Comparison of ENCODE assay signal across 27 cellular contexts in the genomic region with DNA sequence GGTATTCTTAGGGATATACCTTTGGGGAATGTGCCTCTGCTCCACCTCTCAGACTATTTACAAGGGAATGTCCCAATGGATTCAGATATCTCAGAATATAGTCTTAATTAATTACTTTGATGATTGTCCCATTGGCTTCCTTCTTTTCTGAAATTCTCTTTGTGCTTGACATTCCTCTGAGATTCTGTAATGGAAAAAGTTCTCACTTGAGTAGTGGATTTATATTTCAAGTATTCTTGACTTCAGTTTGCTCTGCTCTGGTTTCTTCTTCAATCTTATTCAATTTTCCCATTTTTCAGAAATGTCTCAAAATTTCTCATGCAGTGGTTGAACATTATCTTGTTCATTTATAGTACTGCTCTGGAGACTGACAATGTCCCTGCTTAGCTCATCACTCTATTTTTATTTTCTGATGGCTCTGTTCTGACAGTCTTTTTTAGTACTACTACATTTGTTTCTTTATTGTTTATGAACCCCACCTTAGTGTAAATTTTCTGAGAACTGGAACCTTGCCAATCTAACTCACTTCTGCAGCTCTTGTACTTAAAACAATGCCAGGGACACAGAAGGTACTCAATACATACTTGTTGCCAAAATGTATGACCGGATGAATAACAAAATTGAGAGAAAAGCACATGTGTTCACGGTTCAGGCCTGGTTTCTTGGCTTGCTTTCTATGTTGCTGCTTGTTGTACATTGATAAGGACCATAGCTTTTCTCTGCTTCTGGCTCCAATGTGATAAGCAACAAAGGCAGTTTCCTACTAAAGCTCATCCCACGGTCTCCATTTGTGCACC.
DNase-seq lines count a peak whose midpoint lies in the region; ATAC-seq, FAIRE-seq and TF ChIP-seq lines count a peak whose summit lies in the region.
"Had no signal": no experiment of that assay in that cellular context is flagged by ENCODE, and none has a peak within 500 bp of the region (broad histone marks: within the 10 kb centered on the region; RNA-seq: fewer than 3 reads in every experiment).

No MANE protein-coding gene starts in this region.

- POLR2A ChIA-PET in K562 (lab: Yijun Ruan, JAX): no interaction called here

- no peak for FAIRE-seq in K562 (lab: Jason Lieb, UNC)
- FAIRE-seq: GM12878, TTC549 had no signal

- no peak for TF ChIP-seq EP300 in K562 (IDR thresholded peaks at IDR 0.05; ENCODE audit: low read length)

- H3K79me1 ChIP-seq in mesendoderm (ENCODE audit: low read length): no peaks in the 10 kb centered on the region

- CTCF ChIA-PET in K562 (lab: Yijun Ruan, JAX; ENCODE audit: low intra/inter-chr PET ratio): no interaction called here

- no peak overlapping the region for H2AFZ ChIP-seq in K562 (ENCODE audit: low read depth, low read length)

- no peaks in the 10 kb centered on the region for H3K9me3 ChIP-seq in K562 (replicated peaks; ENCODE audit: control insufficient read depth, insufficient read depth, low read depth, low read length)
- H3K9me3 ChIP-seq in WERI-Rb-1 (ENCODE audit: severe bottlenecking): no peaks in the 10 kb centered on the region
- H3K9me3 ChIP-seq: suprapubic skin had no signal

- H2BK120ac ChIP-seq in mesendoderm (ENCODE audit: low read depth, low read length): no peak overlapping the region

- no TSS peak for BruUV-seq in K562 (replicated peaks; lab: Mats Ljungman, UMichigan)

- H2BK15ac ChIP-seq in mesendoderm (replicated peaks; ENCODE audit: low read depth): no peak overlapping the region

- H3K4me1 ChIP-seq in K562 (replicated peaks in 1 of 2; ENCODE audit: control insufficient read depth in 2 of 2, insufficient read depth in 2 of 2, low read length in 2 of 2) (no peaks in the 10 kb centered on the region), mesendoderm (ENCODE audit: control insufficient read depth, low read depth, low read length) (no peaks in the 10 kb centered on the region)
- H3K4me1 ChIP-seq: suprapubic skin had no signal

- H3K79me2 ChIP-seq in K562 (ENCODE audit: control insufficient read depth, insufficient read depth, low read length) (no peaks in the 10 kb centered on the region), mesendoderm (ENCODE audit: control insufficient read depth, insufficient read depth, low read length) (no peaks in the 10 kb centered on the region)

- H2BK5ac ChIP-seq in mesendoderm (ENCODE audit: low read length): no peak overlapping the region

- H3K4me3 ChIP-seq in K562 (no peak overlapping the region), mesendoderm (ENCODE audit: low read length) (no peak overlapping the region), WERI-Rb-1 (ENCODE audit: low read depth, low read length) (no peak overlapping the region)
- H3K4me3 ChIP-seq: cardiac muscle cell, GM12878, suprapubic skin had no signal

- peak; percentile 4 for DNase-seq in COR-L47 (lab: John Stamatoyannopoulos, UW)
- peak; percentile 4 for DNase-seq in NCI-H226
- peak in 1 of 4 experiments; percentile 1 for DNase-seq in K562 (ENCODE audit: extremely low read depth in 1 of 4, low spot score in 3 of 4)
- peak; percentile 28 for DNase-seq in mesendoderm
- DNase-seq in WERI-Rb-1: no peak
- DNase-seq in activated CD4-positive, alpha-beta T cell treated with anti-CD3 and anti-CD28 coated beads, Interleukin-2, amount 50 U/mL, for 4 hours: no peak
- no peak for DNase-seq in stimulated activated naive CD4-positive, alpha-beta T cell (lab: John Stamatoyannopoulos, UW)
- DNase-seq in NOMO-1 (lab: John Stamatoyannopoulos, UW; ENCODE audit: unreplicated experiment in 2 of 2): no peak
- DNase-seq: activated CD4-positive, alpha-beta memory T cell treated with anti-CD3 and anti-CD28 coated beads for 36 hours; activated T-cell treated with anti-CD3 and anti-CD28 coated beads, Interleukin-2, amount 50 U/mL, for 4 hours; AML-193; effector memory CD8-positive, alpha-beta T cell; GF-D8; head of caudate nucleus; immature natural killer cell; KBM-7; mesenchymal stem cell; MV-4-11; natural killer cell; NCI-H2081 treated with DMSO at 0.1 percent for 48 hours; NCI-H748 treated with DMSO at 0.1 percent for 48 hours; posterior cingulate gyrus had no signal

- H4K20me1 ChIP-seq in K562 (replicated peaks; ENCODE audit: control insufficient read depth, insufficient read depth, low read length): no peaks in the 10 kb centered on the region

- H3K27ac ChIP-seq in K562 (ENCODE audit: extremely low read depth, low read depth, low read length) (no peak overlapping the region), mesendoderm (ENCODE audit: low read depth, low read length) (no peak overlapping the region), WERI-Rb-1 (no peak overlapping the region)
- H3K27ac ChIP-seq: cardiac muscle cell, suprapubic skin had no signal

- no peak for TF ChIP-seq POLR2A in K562 (conservative IDR thresholded peaks at IDR 0.05)

- H4K8ac ChIP-seq in mesendoderm (ENCODE audit: low read depth, low read length): no peak overlapping the region

- no peak for TF ChIP-seq RAD21 in K562 (CRISPR knock-in tag; conservative IDR thresholded peaks at IDR 0.05 in 1 of 2, IDR thresholded peaks at IDR 0.05 in 1 of 2)

- H3K36me3 ChIP-seq in K562 (ENCODE audit: control insufficient read depth, insufficient read depth, low read length) (no peaks in the 10 kb centered on the region), mesendoderm (ENCODE audit: control insufficient read depth, insufficient read depth, low read length) (no peaks in the 10 kb centered on the region), WERI-Rb-1 (no peaks in the 10 kb centered on the region)
- H3K36me3 ChIP-seq: cardiac muscle cell, suprapubic skin had no signal

- H3K9me1 ChIP-seq in K562 (ENCODE audit: control insufficient read depth, insufficient read depth, low read length): no peaks in the 10 kb centered on the region

- intact Hi-C loops in K562 (cut with micrococcal nuclease): no loop called here

- 0% methylated on average over 3 of the region's 3 CpGs for WGBS in K562 (ENCODE audit: insufficient coverage, low coverage, missing lambda C conversion rate)
- no CpG with 5 or more reads among the region's 3 CpGs for WGBS in mesendoderm (ENCODE audit: extremely low coverage, insufficient coverage, low lambda C conversion rate)

- H3K4me2 ChIP-seq in K562 (ENCODE audit: insufficient read depth, low read length) (no peak overlapping the region), mesendoderm (ENCODE audit: low read length) (no peak overlapping the region)

- H3K56ac ChIP-seq in mesendoderm (ENCODE audit: low read length): no peak overlapping the region

- in situ Hi-C loops in K562 (cut with MboI): no loop called here

- ATAC-seq in K562: no peak
- ATAC-seq: activated T-cell treated with anti-CD3 and anti-CD28 coated beads, Interleukin-2, amount 50 U/mL, for 4 hours; effector memory CD8-positive, alpha-beta T cell; GM12878; natural killer cell; Panc1 had no signal

- no peak overlapping the region for H3K23ac ChIP-seq in mesendoderm (ENCODE audit: low read length)

- H3K9ac ChIP-seq in K562 (ENCODE audit: insufficient read depth in 1 of 2, low read depth in 2 of 2, low read length in 2 of 2): no peak overlapping the region
- H3K9ac ChIP-seq in mesendoderm (ENCODE audit: low read length): no peak overlapping the region

- H3K4ac ChIP-seq in mesendoderm (ENCODE audit: low read depth, low read length): no peak overlapping the region

- no peak overlapping the region for H2AK5ac ChIP-seq in mesendoderm (ENCODE audit: low read length)

- TF ChIP-seq CTCF in K562 (IDR thresholded peaks at IDR 0.05 in 2 of 3, conservative IDR thresholded peaks at IDR 0.05 in 1 of 3; ENCODE audit: insufficient read depth in 2 of 3, low read depth in 1 of 3, low read length in 3 of 3): no peak
- TF ChIP-seq CTCF in WERI-Rb-1 (IDR thresholded peaks at IDR 0.05; ENCODE audit: low read depth, low read length): no peak

- H3K18ac ChIP-seq in mesendoderm (ENCODE audit: low read length): no peak overlapping the region

- H3K27me3 ChIP-seq in K562 (ENCODE audit: control insufficient read depth in 2 of 2, insufficient read depth in 2 of 2, low read length in 2 of 2) (no peaks in the 10 kb centered on the region), mesendoderm (ENCODE audit: insufficient read depth, low read length, poor library complexity) (no peaks in the 10 kb centered on the region), WERI-Rb-1 (ENCODE audit: insufficient read depth, low read depth, severe bottlenecking) (no peaks in the 10 kb centered on the region)
- H3K27me3 ChIP-seq: cardiac muscle cell, suprapubic skin had no signal

- H4K5ac ChIP-seq in mesendoderm (ENCODE audit: low read length): no peak overlapping the region

TF ChIP-seq in K562, 482 proteins besides CTCF, POLR2A, EP300 and RAD21:
- TF ChIP-seq E2F3 (CRISPR knock-in tag; IDR thresholded peaks at IDR 0.05) (no peak), CBFA2T3 (IDR thresholded peaks at IDR 0.05) (peak; percentile 13; the same call in 1 of the 2 replicates), HMG20B (CRISPR knock-in tag; IDR thresholded peaks at IDR 0.05) (no peak)

Comparison
In these comparisons a context has a peak if more than half of its experiments do, and no peak if none do; other contexts are left out.
1. DNase-seq: peak in COR-L47 (single experiment), NCI-H226 (single experiment) and mesendoderm (single experiment); none in WERI-Rb-1 (single experiment), activated CD4-positive, alpha-beta T cell treated with anti-CD3 and anti-CD28 coated beads, Interleukin-2, amount 50 U/mL, for 4 hours (0 of 2), stimulated activated naive CD4-positive, alpha-beta T cell (0 of 6) and NOMO-1 (0 of 2).